In genomic region chr19:44738603-44739585, GRCh38 we compare ENCODE assay signal across 1 cellular context.
TF ChIP-seq lines count a peak whose summit lies in the region.

No MANE protein-coding gene starts in this region.

TF ChIP-seq in liver, 16 proteins besides CTCF, POLR2A, EP300 and RAD21 (continued from another document):
- TF ChIP-seq ZBTB33 (IDR thresholded peaks at IDR 0.05) (no peak), RXRA (IDR thresholded peaks at IDR 0.05) (peak; percentile 94 to 96), FOXA1 (IDR thresholded peaks at IDR 0.05) (peak; percentile 57), HNF4G (IDR thresholded peaks at IDR 0.05) (peak; percentile 4), ATF3 (IDR thresholded peaks at IDR 0.05) (peak; percentile 89), EGR1 (IDR thresholded peaks at IDR 0.05; ENCODE audit: low read depth in 2 of 2) (peak in 1 of 2 donors; percentile 74), TAF1 (conservative IDR thresholded peaks at IDR 0.05) (peak; percentile 73), YY1 (IDR thresholded peaks at IDR 0.05) (peak; percentile 61), GABPA (IDR thresholded peaks at IDR 0.05 in 1 of 2, conservative IDR thresholded peaks at IDR 0.05 in 1 of 2) (no peak), REST (IDR thresholded peaks at IDR 0.05) (peak; percentile 51)
TF ChIP-seq in liver: peak in this region for 13.
